ENCODE assay signal across 1 cellular context in the genomic region with DNA sequence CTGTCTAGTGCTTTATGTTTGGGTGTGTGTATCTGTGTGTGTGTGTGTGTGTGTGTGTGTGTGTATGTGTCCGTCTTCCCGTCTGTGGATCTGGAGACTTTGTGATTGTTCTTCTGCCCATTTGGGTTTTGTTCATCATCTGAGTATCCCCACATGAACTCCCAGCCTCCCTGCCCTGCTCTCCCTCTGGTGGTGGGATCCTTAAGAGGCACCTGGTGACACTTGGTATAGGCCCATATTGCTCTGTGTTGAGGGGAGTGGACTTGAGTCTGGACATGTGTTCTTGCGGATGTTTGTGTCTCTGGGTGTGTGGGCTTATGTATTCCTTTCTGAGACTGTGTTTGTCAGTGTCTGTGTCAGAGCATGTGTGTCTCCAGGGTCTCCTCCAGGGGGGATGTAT.
TF ChIP-seq lines count a peak whose summit lies in the region.

No MANE protein-coding gene starts in this region.

TF ChIP-seq in H1, 55 proteins besides CTCF, POLR2A, EP300 and RAD21:
- TF ChIP-seq ZNF274 (IDR thresholded peaks at IDR 0.05; ENCODE audit: borderline replicate concordance, extremely low read depth, low read length): no peak
- no peak for TF ChIP-seq TCF12 (IDR thresholded peaks at IDR 0.05; ENCODE audit: low read depth, low read length)
- no peak for TF ChIP-seq YY1 (IDR thresholded peaks at IDR 0.05; ENCODE audit: low read depth, low read length)
- no peak for TF ChIP-seq BRCA1 (IDR thresholded peaks at IDR 0.05; ENCODE audit: low read depth, low read length)
- TF ChIP-seq CEBPB (IDR thresholded peaks at IDR 0.05; ENCODE audit: low read depth, low read length): no peak
- TF ChIP-seq SRF (IDR thresholded peaks at IDR 0.05; ENCODE audit: low read depth, low read length): no peak
- TF ChIP-seq JUND (IDR thresholded peaks at IDR 0.05; ENCODE audit: low read length): no peak
- TF ChIP-seq POLR2AphosphoS5 (IDR thresholded peaks at IDR 0.05; ENCODE audit: low read depth, low read length): no peak
- no peak for TF ChIP-seq TAF1 (IDR thresholded peaks at IDR 0.05; ENCODE audit: low read depth, low read length)
- no peak for TF ChIP-seq JUN (IDR thresholded peaks at IDR 0.05; ENCODE audit: low read depth, low read length)
- TF ChIP-seq, protein P1, sequence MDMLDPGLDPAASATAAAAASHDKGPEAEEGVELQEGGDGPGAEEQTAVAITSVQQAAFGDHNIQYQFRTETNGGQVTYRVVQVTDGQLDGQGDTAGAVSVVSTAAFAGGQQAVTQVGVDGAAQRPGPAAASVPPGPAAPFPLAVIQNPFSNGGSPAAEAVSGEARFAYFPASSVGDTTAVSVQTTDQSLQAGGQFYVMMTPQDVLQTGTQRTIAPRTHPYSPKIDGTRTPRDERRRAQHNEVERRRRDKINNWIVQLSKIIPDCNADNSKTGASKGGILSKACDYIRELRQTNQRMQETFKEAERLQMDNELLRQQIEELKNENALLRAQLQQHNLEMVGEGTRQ (IDR thresholded peaks at IDR 0.05; ENCODE audit: low read length): no peak
- no peak for TF ChIP-seq CTBP2 (IDR thresholded peaks at IDR 0.05; ENCODE audit: borderline replicate concordance, insufficient read depth, insufficient read length, low read length)
- TF ChIP-seq, protein P2, sequence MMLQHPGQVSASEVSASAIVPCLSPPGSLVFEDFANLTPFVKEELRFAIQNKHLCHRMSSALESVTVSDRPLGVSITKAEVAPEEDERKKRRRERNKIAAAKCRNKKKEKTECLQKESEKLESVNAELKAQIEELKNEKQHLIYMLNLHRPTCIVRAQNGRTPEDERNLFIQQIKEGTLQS (IDR thresholded peaks at IDR 0.05; ENCODE audit: insufficient read depth, low read depth, low read length): no peak
- no peak for TF ChIP-seq ASH2L (IDR thresholded peaks at IDR 0.05; ENCODE audit: low read length)
- TF ChIP-seq GTF2F1 (IDR thresholded peaks at IDR 0.05; ENCODE audit: borderline replicate concordance, low read depth, low read length): no peak
